8 cellular contexts compared by ENCODE assay signal in genomic region chrX:39336709-39337294, GRCh38.
DNase-seq lines count a peak whose midpoint lies in the region; ATAC-seq, FAIRE-seq and TF ChIP-seq lines count a peak whose summit lies in the region.

No MANE protein-coding gene starts in this region.

- no peak for DNase-seq in D721Med (ENCODE audit: insufficient read length, low spot score)
- DNase-seq in activated CD4-positive, alpha-beta T cell treated with anti-CD3 and anti-CD28 coated beads, Interleukin-2, amount 10 ng/mL, durations not matched to agents 7 days and 5 days = peak; percentile 55
- no peak for DNase-seq in mesothelial cell of epicardium (ENCODE audit: low spot score in 2 of 2, unreplicated experiment in 2 of 2)
- no peak for DNase-seq in epidermal melanocyte (ENCODE audit: insufficient read length, low spot score)
- DNase-seq in substantia nigra (lab: John Stamatoyannopoulos, UW) = no peak
- DNase-seq in inferior parietal cortex (ENCODE audit: extremely low spot score) = no peak

- TF ChIP-seq CTCF in D721Med (IDR thresholded peaks at IDR 0.05; ENCODE audit: insufficient read depth, missing control alignments) (no peak), mesothelial cell of epicardium (IDR thresholded peaks at IDR 0.05; ENCODE audit: unreplicated experiment) (no peak)

- no peaks in the 10 kb centered on the region for H3K27me3 Mint-ChIP-seq in activated CD4-positive, alpha-beta T cell treated with anti-CD3 and anti-CD28 coated beads, Interleukin-2, amount 10 ng/mL, durations not matched to agents 7 days and 5 days
- no peaks in the 10 kb centered on the region for H3K27me3 Mint-ChIP-seq in mesothelial cell of epicardium (ENCODE audit: low read depth)

- ATAC-seq in GM19452 (IDR thresholded peaks at IDR 0.05; ENCODE audit: unreplicated experiment) = peak; percentile 74
- peak; percentile 72 for ATAC-seq in HG03571 (IDR thresholded peaks at IDR 0.05; ENCODE audit: unreplicated experiment)

- POLR2A ChIA-PET in activated CD4-positive, alpha-beta T cell treated with anti-CD3 and anti-CD28 coated beads, Interleukin-2, amount 10 ng/mL, durations not matched to agents 7 days and 5 days (lab: Charles Lee) = interaction anchor here (0.6 kb wide), 1 partner anchor 9 kb away, joined by 3 read pairs; no protein-coding TSS in a partner anchor

- H3K9me3 Mint-ChIP-seq in activated CD4-positive, alpha-beta T cell treated with anti-CD3 and anti-CD28 coated beads, Interleukin-2, amount 10 ng/mL, durations not matched to agents 7 days and 5 days = no peaks in the 10 kb centered on the region
- H3K9me3 Mint-ChIP-seq in mesothelial cell of epicardium = peaks cover 38% of the 10 kb centered on the region

- H3K27ac Mint-ChIP-seq in activated CD4-positive, alpha-beta T cell treated with anti-CD3 and anti-CD28 coated beads, Interleukin-2, amount 10 ng/mL, durations not matched to agents 7 days and 5 days = peak overlapping the region; percentile 95
- H3K27ac Mint-ChIP-seq in mesothelial cell of epicardium = peak overlapping the region; percentile 30

- H3K4me1 Mint-ChIP-seq in activated CD4-positive, alpha-beta T cell treated with anti-CD3 and anti-CD28 coated beads, Interleukin-2, amount 10 ng/mL, durations not matched to agents 7 days and 5 days = peaks cover 37% of the 10 kb centered on the region
- peaks cover 22% of the 10 kb centered on the region for H3K4me1 Mint-ChIP-seq in mesothelial cell of epicardium

- CTCF ChIA-PET in activated CD4-positive, alpha-beta T cell treated with anti-CD3 and anti-CD28 coated beads, Interleukin-2, amount 10 ng/mL, durations not matched to agents 7 days and 5 days (lab: Charles Lee) = interaction anchor here (1.2 to 1.6 kb wide), 2 partner anchors 9 to 70 kb away, joined by 4 to 5 read pairs; no protein-coding TSS in a partner anchor

- H3K36me3 Mint-ChIP-seq in activated CD4-positive, alpha-beta T cell treated with anti-CD3 and anti-CD28 coated beads, Interleukin-2, amount 10 ng/mL, durations not matched to agents 7 days and 5 days (ENCODE audit: low read depth) = peaks cover 2% of the 10 kb centered on the region
- H3K36me3 Mint-ChIP-seq in mesothelial cell of epicardium = no peaks in the 10 kb centered on the region

- H3K27ac ChIP-seq in substantia nigra (ENCODE audit: low read depth, low read length, poor library complexity, severe bottlenecking) = no peak overlapping the region

- H3K4me3 Mint-ChIP-seq in activated CD4-positive, alpha-beta T cell treated with anti-CD3 and anti-CD28 coated beads, Interleukin-2, amount 10 ng/mL, durations not matched to agents 7 days and 5 days = no peak overlapping the region
- no peak overlapping the region for H3K4me3 Mint-ChIP-seq in mesothelial cell of epicardium

- FAIRE-seq in D721Med (lab: Jason Lieb, UNC) = peak; percentile 11
